In genomic region chr11:45843158-45843924, GRCh38 we compare ENCODE assay signal across 1 cellular context.
A peak's percentile ranks its signal among the peaks of the same experiment; 100 is the strongest.
TF ChIP-seq lines count a peak whose summit lies in the region.

No MANE protein-coding gene starts in this region.

TF ChIP-seq in HepG2, 621 proteins besides CTCF, POLR2A, EP300 and RAD21 (continued from another document and continues in another):
- no peak for TF ChIP-seq RORA (CRISPR knock-in tag; IDR thresholded peaks at IDR 0.05)
- peak; percentile 29; the same call in 1 of the 2 replicates for TF ChIP-seq TBX2 (CRISPR knock-in tag; IDR thresholded peaks at IDR 0.05; ENCODE audit: borderline replicate concordance)
- no peak for TF ChIP-seq CBFB (CRISPR knock-in tag; IDR thresholded peaks at IDR 0.05)
- TF ChIP-seq KMT2A (CRISPR knock-in tag; IDR thresholded peaks at IDR 0.05) = no peak
- TF ChIP-seq LRRFIP1 (CRISPR knock-in tag; conservative IDR thresholded peaks at IDR 0.05) = no peak
- peak; percentile 6; the same call in 1 of the 2 replicates for TF ChIP-seq ZNF615 (CRISPR knock-in tag; IDR thresholded peaks at IDR 0.05; ENCODE audit: borderline replicate concordance)
- no peak for TF ChIP-seq HOXA7 (CRISPR knock-in tag; IDR thresholded peaks at IDR 0.05)
- no peak for TF ChIP-seq ZNF224 (CRISPR knock-in tag; IDR thresholded peaks at IDR 0.05)
- no peak for TF ChIP-seq SP5 (CRISPR knock-in tag; IDR thresholded peaks at IDR 0.05; ENCODE audit: borderline replicate concordance, low read depth)
- TF ChIP-seq MAFK (conservative IDR thresholded peaks at IDR 0.05 in 1 of 2, IDR thresholded peaks at IDR 0.05 in 1 of 2; ENCODE audit: low read length in 2 of 2) = no peak
- TF ChIP-seq ZSCAN5A (CRISPR knock-in tag; IDR thresholded peaks at IDR 0.05; ENCODE audit: borderline replicate concordance) = no peak; the same call in 1 of the 2 replicates
- TF ChIP-seq ZNF18 (CRISPR knock-in tag; IDR thresholded peaks at IDR 0.05; ENCODE audit: insufficient replicate concordance) = no peak
- peak; percentile 85 for TF ChIP-seq SKI (IDR thresholded peaks at IDR 0.05; ENCODE audit: partially characterized antibody)
- no peak for TF ChIP-seq SIN3A (IDR thresholded peaks at IDR 0.05; ENCODE audit: borderline replicate concordance, low read depth, low read length)
- no peak for TF ChIP-seq ZNF430 (CRISPR knock-in tag; IDR thresholded peaks at IDR 0.05)
- 0 out of 2 replicates have a peak, but pooled peaks have one; percentile 58 for TF ChIP-seq MYPOP (CRISPR knock-in tag; IDR thresholded peaks at IDR 0.05)
- TF ChIP-seq ZNF180 (CRISPR knock-in tag; IDR thresholded peaks at IDR 0.05; ENCODE audit: borderline replicate concordance, low read depth) = no peak
- TF ChIP-seq FOXA1 (IDR thresholded peaks at IDR 0.05) = no peak
- peak; percentile 63 for TF ChIP-seq FOXA1 (CRISPR knock-in tag; IDR thresholded peaks at IDR 0.05)
- TF ChIP-seq ZSCAN30 (CRISPR knock-in tag; IDR thresholded peaks at IDR 0.05) = no peak
- TF ChIP-seq NFAT5 (CRISPR knock-in tag; IDR thresholded peaks at IDR 0.05) = no peak
- no peak for TF ChIP-seq NCOA1 (CRISPR knock-in tag; IDR thresholded peaks at IDR 0.05)
- no peak for TF ChIP-seq ZNF879 (CRISPR knock-in tag; IDR thresholded peaks at IDR 0.05)
- no peak for TF ChIP-seq ZNF263 (CRISPR knock-in tag; IDR thresholded peaks at IDR 0.05)
- no peak for TF ChIP-seq ZMYM3 (CRISPR knock-in tag; IDR thresholded peaks at IDR 0.05)
- TF ChIP-seq CBX1 (IDR thresholded peaks at IDR 0.05; ENCODE audit: low read depth) = no peak
- no peak for TF ChIP-seq ZNF646 (CRISPR knock-in tag; IDR thresholded peaks at IDR 0.05)
- TF ChIP-seq ZNF878 (CRISPR knock-in tag; IDR thresholded peaks at IDR 0.05) = no peak; the same call in 1 of the 2 replicates
- TF ChIP-seq JUNB (CRISPR knock-in tag; IDR thresholded peaks at IDR 0.05; ENCODE audit: borderline replicate concordance) = no peak
- TF ChIP-seq RBAK (CRISPR knock-in tag; IDR thresholded peaks at IDR 0.05) = no peak
- TF ChIP-seq XRCC5 (optimal IDR thresholded peaks at IDR 0.05; ENCODE audit: low read length) = peak; percentile 97
- TF ChIP-seq RXRA (CRISPR knock-in tag; IDR thresholded peaks at IDR 0.05) = 0 out of 2 replicates have a peak, but pooled peaks have one; percentile 19
- no peak for TF ChIP-seq PLRG1 (conservative IDR thresholded peaks at IDR 0.05)
- 0 out of 2 replicates have a peak, but pooled peaks have one; percentile 21 for TF ChIP-seq POGZ (CRISPR knock-in tag; IDR thresholded peaks at IDR 0.05)
- TF ChIP-seq FOSL1 (CRISPR knock-in tag; IDR thresholded peaks at IDR 0.05; ENCODE audit: borderline replicate concordance) = no peak
- no peak for TF ChIP-seq ZC3H13 (CRISPR knock-in tag; IDR thresholded peaks at IDR 0.05)
- no peak for TF ChIP-seq ZNF549 (CRISPR knock-in tag; IDR thresholded peaks at IDR 0.05)
- no peak for TF ChIP-seq ZNF576 (CRISPR knock-in tag; IDR thresholded peaks at IDR 0.05)
- peak; percentile 90 for TF ChIP-seq ZMYM4 (CRISPR knock-in tag; IDR thresholded peaks at IDR 0.05)
- TF ChIP-seq SMAD3 (CRISPR knock-in tag; IDR thresholded peaks at IDR 0.05) = no peak
- 0 out of 2 replicates have a peak, but pooled peaks have one; percentile 28 for TF ChIP-seq ELF3 (CRISPR knock-in tag; IDR thresholded peaks at IDR 0.05)
- no peak for TF ChIP-seq PCBP1 (IDR thresholded peaks at IDR 0.05; ENCODE audit: borderline replicate concordance, low read depth, low read length)
- TF ChIP-seq KLF13 (CRISPR knock-in tag; IDR thresholded peaks at IDR 0.05) = no peak
- peak; percentile 76; the same call in 1 of the 2 replicates for TF ChIP-seq ZNF501 (CRISPR knock-in tag; IDR thresholded peaks at IDR 0.05)
